Comparison of ENCODE assay signal across 8 cellular contexts in genomic region chr12:45214739-45215418, GRCh38. TPM values are rescaled to one million over a fixed set of nuclear protein-coding genes. Genes with fewer than 3 reads are reported as not detected.
DNase-seq lines count a peak whose midpoint lies in the region; ATAC-seq and TF ChIP-seq lines count a peak whose summit lies in the region.

No MANE protein-coding gene starts in this region.

- H3K4me3 ChIP-seq in endocrine pancreas (ENCODE audit: control insufficient read depth, insufficient read depth, low read length), result peak overlapping the region; percentile 82
- H3K4me3 ChIP-seq in neural progenitor cell, result peak overlapping the region; percentile 71

- H3K27me3 Mint-ChIP-seq in neural progenitor cell (ENCODE audit: insufficient read depth, low read depth), result peaks cover 10% of the 10 kb centered on the region

- H3K27ac Mint-ChIP-seq in neural progenitor cell, result peak overlapping the region; percentile 92

- peak overlapping the region; percentile 84 for H3K4me2 ChIP-seq in neural progenitor cell

- peaks cover 28% of the 10 kb centered on the region for H3F3A ChIP-seq in neural progenitor cell (ENCODE audit: low read depth)

- no peaks in the 10 kb centered on the region for H3K36me3 ChIP-seq in endocrine pancreas (ENCODE audit: control insufficient read depth, insufficient read depth, low read length)
- H3K36me3 ChIP-seq in neural progenitor cell, result no peaks in the 10 kb centered on the region

- no peaks in the 10 kb centered on the region for H3K9me3 ChIP-seq in endocrine pancreas (ENCODE audit: control insufficient read depth, low read length)
- H3K9me3 ChIP-seq in neural progenitor cell (ENCODE audit: low read depth), result no peaks in the 10 kb centered on the region

- peaks cover 3% of the 10 kb centered on the region for H3K4me1 ChIP-seq in endocrine pancreas (ENCODE audit: control insufficient read depth, insufficient read depth, low read length)
- H3K4me1 ChIP-seq in neural progenitor cell, result peaks cover 17% of the 10 kb centered on the region

- H3K9ac ChIP-seq in endocrine pancreas (ENCODE audit: control insufficient read depth, insufficient read depth, low read length) (no peak overlapping the region), neural progenitor cell (peak overlapping the region; percentile 47)

- no peaks in the 10 kb centered on the region for H3K36me3 Mint-ChIP-seq in neural progenitor cell

- no peaks in the 10 kb centered on the region for H3K27me3 ChIP-seq in endocrine pancreas (ENCODE audit: control insufficient read depth, insufficient read depth, low read length)
- no peaks in the 10 kb centered on the region for H3K27me3 ChIP-seq in neural progenitor cell

- no peak for TF ChIP-seq CTCF in neural progenitor cell (IDR thresholded peaks at IDR 0.05)

- peaks cover 38% of the 10 kb centered on the region for H3K79me2 ChIP-seq in neural progenitor cell (ENCODE audit: low read depth)

- peak overlapping the region; percentile 90 for H2AFZ ChIP-seq in neural progenitor cell (replicated peaks)

- peaks cover 8% of the 10 kb centered on the region for H4K20me1 ChIP-seq in neural progenitor cell (ENCODE audit: low read depth)

- H3K27ac ChIP-seq in neural progenitor cell, result peak overlapping the region; percentile 75

- H3K9me3 Mint-ChIP-seq in neural progenitor cell, result no peaks in the 10 kb centered on the region

- peaks cover 23% of the 10 kb centered on the region for H3K4me1 Mint-ChIP-seq in neural progenitor cell

- DNase-seq in EH (ENCODE audit: low read depth) (peak; percentile 51), OCI-M1 (lab: John Stamatoyannopoulos, UW) (peak; percentile 55), neural progenitor cell (ENCODE audit: low spot score) (no peak), midbrain (lab: John Stamatoyannopoulos, UW) (no peak), NCI-H1694 (lab: John Stamatoyannopoulos, UW) (no peak), NCI-H1048 (lab: John Stamatoyannopoulos, UW) (no peak)

- peak overlapping the region; percentile 90 for H3K4me3 Mint-ChIP-seq in neural progenitor cell

- ATAC-seq in HG03280 (IDR thresholded peaks at IDR 0.05; ENCODE audit: unreplicated experiment), result no peak

RNA-seq across cellular contexts. Expression of gene ANO6, which starts 1.0 kb away (rescaled TPM):
- 34.0 and 49.0 TPM in 2 replicates for total RNA-seq in neural progenitor cell (ENCODE audit: low replicate concordance)

Comparison
In these comparisons a context has a peak if more than half of its experiments do, and no peak if none do; other contexts are left out.
1. DNase-seq: peak in EH (single experiment) and OCI-M1 (single experiment); none in neural progenitor cell (single experiment), midbrain (single experiment), NCI-H1694 (single experiment) and NCI-H1048 (single experiment).